In the genomic region with DNA sequence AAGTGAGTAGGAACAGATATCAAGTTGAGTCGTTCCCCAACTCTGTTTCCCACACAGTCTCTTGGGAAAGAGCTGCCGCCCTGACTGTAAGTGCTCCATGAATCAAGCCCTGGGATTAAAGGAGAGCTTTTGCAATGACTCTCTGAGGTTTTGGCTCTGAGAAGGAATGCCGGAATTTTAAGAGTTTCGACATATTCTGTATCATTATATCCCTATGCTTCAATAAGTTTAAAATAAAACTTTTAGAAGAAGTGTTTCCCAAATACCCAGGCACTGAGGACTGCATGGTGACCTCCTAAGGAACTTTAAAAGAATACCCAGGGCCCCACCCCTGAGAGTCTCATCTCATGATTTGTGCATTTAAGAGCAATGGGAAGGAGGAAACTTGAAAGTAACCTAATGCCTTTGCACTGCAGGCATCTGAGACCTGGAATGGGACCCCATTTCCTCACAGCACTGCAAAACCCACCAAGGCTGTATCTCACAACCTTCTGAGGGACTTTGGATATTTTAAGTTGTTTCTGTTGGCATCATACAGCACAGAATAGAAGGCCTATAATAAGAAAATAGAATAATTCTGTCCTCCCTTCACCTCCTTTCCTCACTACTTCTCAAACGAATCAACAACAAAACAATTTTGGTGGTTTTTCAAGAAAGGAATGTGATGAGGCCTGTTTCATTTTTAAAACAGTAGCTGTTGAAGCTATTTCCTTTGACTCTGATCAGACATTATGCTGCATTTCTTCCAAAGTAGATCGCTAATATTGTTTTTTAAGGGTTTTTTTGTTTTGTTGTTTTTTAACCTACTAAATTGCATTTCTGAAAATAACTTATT, we compare ENCODE assay signal across 11 cellular contexts.
DNase-seq lines count a peak whose midpoint lies in the region; ATAC-seq and TF ChIP-seq lines count a peak whose summit lies in the region.
"Had no signal": no experiment of that assay in that cellular context is flagged by ENCODE, and none has a peak within 500 bp of the region (broad histone marks: within the 10 kb centered on the region; RNA-seq: fewer than 3 reads in every experiment).

No MANE protein-coding gene starts in this region.

- intact Hi-C loops in heart left ventricle (cut with DNase I) = loop anchor here in 2 of 10 donors (10.0 kb wide), 3 partner anchors 47 to 73 kb away; no protein-coding TSS in a partner anchor

- peak overlapping the region in 10 of 12 donors; percentile 2 to 73 (median 43) for H3K27ac ChIP-seq in heart left ventricle

- DNase-seq in EH (ENCODE audit: low read depth) (peak; percentile 86), amniotic epithelial cell (ENCODE audit: low read depth) (peak; percentile 100), heart left ventricle (peak in 3 of 5 donors; percentile 13 to 49 (median 49)), retinal pigment epithelial cell (ENCODE audit: low read depth) (peak; percentile 92), GM19238 (ENCODE audit: insufficient read length, low spot score) (no peak), SKM-1 (lab: John Stamatoyannopoulos, UW; ENCODE audit: unreplicated experiment) (no peak), NCI-H1436 treated with DMSO at 0.1 percent for 48 hours (lab: John Stamatoyannopoulos, UW) (no peak)
- no peak for DNase-seq in stimulated activated naive CD4-positive, alpha-beta T cell treated with Interleukin-2 at 50 U/mL for 16 hours (lab: John Stamatoyannopoulos, UW)
- DNase-seq: CD4-positive, alpha-beta memory T cell; NCI-H82; nucleus accumbens had no signal

- peak; percentile 73 to 94 (median 83) for ATAC-seq in heart left ventricle

- H3K4me3 ChIP-seq in heart left ventricle (no peak overlapping the region), retinal pigment epithelial cell (ENCODE audit: low read length) (no peak overlapping the region)

- peaks cover 0 to 3% (median 0%) of the 10 kb centered on the region in 12 donors for H3K9me3 ChIP-seq in heart left ventricle

- H3K4me1 ChIP-seq in heart left ventricle = peaks cover 0 to 12% (median 0%) of the 10 kb centered on the region in 12 donors

- no peaks in the 10 kb centered on the region for H3K36me3 ChIP-seq in heart left ventricle

- TF ChIP-seq CTCF in heart left ventricle (IDR thresholded peaks at IDR 0.05) (no peak), retinal pigment epithelial cell (conservative IDR thresholded peaks at IDR 0.05; ENCODE audit: low read depth, low read length) (no peak)

- 59 to 68% (median 61%) methylated on average over 6 of the region's 6 CpGs for WGBS in heart left ventricle, 4 donors

- H3K27me3 ChIP-seq in heart left ventricle = no peaks in the 10 kb centered on the region

- TF ChIP-seq POLR2A in heart left ventricle (IDR thresholded peaks at IDR 0.05) = no peak

Comparison
In these comparisons a context has a peak if more than half of its experiments do, and no peak if none do; other contexts are left out.
1. DNase-seq: peak in EH (single experiment), amniotic epithelial cell (single experiment), heart left ventricle (3 of 5) and retinal pigment epithelial cell (single experiment); none in GM19238 (single experiment), stimulated activated naive CD4-positive, alpha-beta T cell treated with Interleukin-2 at 50 U/mL for 16 hours (single experiment), SKM-1 (single experiment) and NCI-H1436 treated with DMSO at 0.1 percent for 48 hours (single experiment).